Comparison of ENCODE assay signal across 25 cellular contexts in the genomic region with DNA sequence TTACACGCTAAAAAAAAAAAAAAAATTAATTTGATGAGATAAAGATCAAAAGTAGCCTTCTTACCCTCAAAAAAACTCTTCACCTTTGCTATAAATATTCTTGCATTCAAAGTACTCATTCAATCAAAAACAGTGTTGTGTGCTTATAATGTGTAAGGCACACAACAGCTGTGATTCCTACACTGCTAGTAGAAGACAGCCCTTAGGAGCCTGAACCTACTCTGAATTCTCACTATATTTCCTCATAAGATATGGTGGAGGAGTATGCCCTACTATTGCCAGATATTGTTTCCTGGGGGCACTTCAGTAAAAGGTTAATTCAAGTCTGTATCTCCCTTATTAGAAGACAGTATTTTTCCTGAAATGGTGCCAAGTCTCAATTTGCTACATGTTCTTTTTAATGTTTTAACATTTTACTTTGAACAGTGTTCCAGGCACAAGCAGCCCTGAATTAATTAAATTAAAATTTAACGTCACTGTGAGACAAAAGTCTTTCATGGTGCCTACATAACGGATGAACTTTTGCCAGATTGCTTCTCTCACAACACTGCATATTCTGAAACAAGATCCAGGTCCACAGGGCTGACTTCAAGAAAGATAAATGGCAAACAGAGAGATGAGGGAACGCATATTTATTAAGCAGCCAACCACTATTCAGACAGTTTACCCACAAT. TPM values are rescaled to one million over a fixed set of nuclear protein-coding genes. Genes with fewer than 3 reads are reported as not detected.
A peak's percentile ranks its signal among the peaks of the same experiment; 100 is the strongest.
DNase-seq lines count a peak whose midpoint lies in the region; ATAC-seq and TF ChIP-seq lines count a peak whose summit lies in the region.
"Had no signal": no experiment of that assay in that cellular context is flagged by ENCODE, and none has a peak within 500 bp of the region (broad histone marks: within the 10 kb centered on the region; RNA-seq: fewer than 3 reads in every experiment).

No MANE protein-coding gene starts in this region.

- H3K9me3 Mint-ChIP-seq in WTC11, result peaks cover 11% of the 10 kb centered on the region
- peaks cover 4% of the 10 kb centered on the region for H3K9me3 Mint-ChIP-seq in mesothelial cell of epicardium
- H3K9me3 Mint-ChIP-seq in activated T-cell treated with anti-CD3 and anti-CD28 coated beads, Interleukin-2, amount 50 U/mL, for 24 hours, result no peaks in the 10 kb centered on the region
- H3K9me3 Mint-ChIP-seq: activated naive CD4-positive, alpha-beta T cell treated with anti-CD3 and anti-CD28 coated beads for 36 hours; stimulated activated naive CD8-positive, alpha-beta T cell treated with anti-CD3 and anti-CD28 coated beads, Interleukin-15, Interleukin-2, amounts not matched to agents 100 ng/mL and 50 ng/mL, for 24 hours had no signal

- no peaks in the 10 kb centered on the region for H3K27me3 ChIP-seq in BE2C
- no peaks in the 10 kb centered on the region for H3K27me3 ChIP-seq in HCT116 (ENCODE audit: insufficient read depth, low read length)
- H3K27me3 ChIP-seq in ovary, result no peaks in the 10 kb centered on the region
- H3K27me3 ChIP-seq: gastroesophageal sphincter, SJCRH30, tibial nerve had no signal

- RAD21 ChIA-PET in HCT116 (lab: Charles Lee; ENCODE audit: low non-redundant PET in 1 of 2, low total read pairs in 2 of 2, uncharacterized antibody in 2 of 2, unreplicated experiment in 2 of 2), result no interaction called here

- H3K4me3 ChIP-seq in BE2C (ENCODE audit: low read depth, low read length) (no peak overlapping the region), HCT116 (replicated peaks in 1 of 2; ENCODE audit: low read depth in 1 of 2, low read length in 2 of 2) (no peak overlapping the region), ovary (no peak overlapping the region)
- H3K4me3 ChIP-seq: gastroesophageal sphincter, SJCRH30, smooth muscle cell, tibial nerve had no signal

- POLR2A ChIA-PET in HCT116 (lab: Charles Lee), result no interaction called here
- POLR2A ChIA-PET in WTC11 (lab: Charles Lee), result no interaction called here

- no peak for TF ChIP-seq RAD21 in HCT116 (IDR thresholded peaks at IDR 0.05; ENCODE audit: low read depth)

- TF ChIP-seq POLR2A in HCT116 (IDR thresholded peaks at IDR 0.05; ENCODE audit: borderline replicate concordance, extremely low read depth, insufficient read depth, insufficient read length), result no peak
- no peak for TF ChIP-seq POLR2A in ovary (IDR thresholded peaks at IDR 0.05)

- H3K4me3 Mint-ChIP-seq in WTC11, result no peak overlapping the region
- no peak overlapping the region for H3K4me3 Mint-ChIP-seq in mesothelial cell of epicardium
- H3K4me3 Mint-ChIP-seq in activated T-cell treated with anti-CD3 and anti-CD28 coated beads, Interleukin-2, amount 50 U/mL, for 24 hours, result no peak overlapping the region
- H3K4me3 Mint-ChIP-seq: activated naive CD4-positive, alpha-beta T cell treated with anti-CD3 and anti-CD28 coated beads for 36 hours; stimulated activated naive CD8-positive, alpha-beta T cell treated with anti-CD3 and anti-CD28 coated beads, Interleukin-15, Interleukin-2, amounts not matched to agents 100 ng/mL and 50 ng/mL, for 24 hours had no signal

- H3K79me2 ChIP-seq in HCT116 (ENCODE audit: insufficient read depth, low read length), result peaks cover 56% of the 10 kb centered on the region

- no peak for TF ChIP-seq CTCF in BE2C (IDR thresholded peaks at IDR 0.05; ENCODE audit: low read depth, low read length)
- no peak for TF ChIP-seq CTCF in HCT116 (IDR thresholded peaks at IDR 0.05 in 2 of 3, conservative IDR thresholded peaks at IDR 0.05 in 1 of 3; ENCODE audit: borderline replicate concordance in 1 of 3, insufficient read depth in 1 of 3, low read depth in 2 of 3, low read length in 2 of 3)
- TF ChIP-seq CTCF in WTC11 (IDR thresholded peaks at IDR 0.05), result no peak
- TF ChIP-seq CTCF in mesothelial cell of epicardium (IDR thresholded peaks at IDR 0.05; ENCODE audit: unreplicated experiment), result no peak
- no peak for TF ChIP-seq CTCF in ovary (IDR thresholded peaks at IDR 0.05)

- no peaks in the 10 kb centered on the region for H4K20me1 ChIP-seq in HCT116 (ENCODE audit: insufficient read depth)

- H3K4me1 Mint-ChIP-seq in WTC11, result no peaks in the 10 kb centered on the region
- H3K4me1 Mint-ChIP-seq in mesothelial cell of epicardium, result peaks cover 23% of the 10 kb centered on the region
- H3K4me1 Mint-ChIP-seq in activated T-cell treated with anti-CD3 and anti-CD28 coated beads, Interleukin-2, amount 50 U/mL, for 24 hours (ENCODE audit: low read depth), result peaks cover 26% of the 10 kb centered on the region

- no peaks in the 10 kb centered on the region for H3K9me2 ChIP-seq in HCT116 (ENCODE audit: insufficient read depth)

- no peak overlapping the region for H3K9ac ChIP-seq in HCT116 (ENCODE audit: low read length)

- 68 to 78% (median 75%) methylated on average over 4 of the region's 4 CpGs for WGBS in ovary, 3 donors

- peak overlapping the region; percentile 7; the same call in 1 of the 2 replicates for H3K27ac Mint-ChIP-seq in WTC11
- peak overlapping the region; percentile 80 for H3K27ac Mint-ChIP-seq in mesothelial cell of epicardium
- H3K27ac Mint-ChIP-seq in activated T-cell treated with anti-CD3 and anti-CD28 coated beads, Interleukin-2, amount 50 U/mL, for 24 hours, result no peak overlapping the region
- H3K27ac Mint-ChIP-seq: stimulated activated naive CD8-positive, alpha-beta T cell treated with anti-CD3 and anti-CD28 coated beads, Interleukin-15, Interleukin-2, amounts not matched to agents 100 ng/mL and 50 ng/mL, for 24 hours had no signal

- intact Hi-C loops in HCT116 (cut with micrococcal nuclease) (no loop called here), ovary (cut with DNase I) (no loop called here)

- H2AFZ ChIP-seq in HCT116 (ENCODE audit: low read depth, low read length, poor library complexity, severe bottlenecking), result no peak overlapping the region

- H3K27me3 Mint-ChIP-seq in WTC11 (ENCODE audit: low read depth), result no peaks in the 10 kb centered on the region
- H3K27me3 Mint-ChIP-seq in mesothelial cell of epicardium (ENCODE audit: low read depth), result no peaks in the 10 kb centered on the region
- no peaks in the 10 kb centered on the region for H3K27me3 Mint-ChIP-seq in activated T-cell treated with anti-CD3 and anti-CD28 coated beads, Interleukin-2, amount 50 U/mL, for 24 hours
- H3K27me3 Mint-ChIP-seq: stimulated activated naive CD8-positive, alpha-beta T cell treated with anti-CD3 and anti-CD28 coated beads, Interleukin-15, Interleukin-2, amounts not matched to agents 100 ng/mL and 50 ng/mL, for 24 hours had no signal

- H3K4me1 ChIP-seq in BE2C (peaks cover 18% of the 10 kb centered on the region), HCT116 (ENCODE audit: control insufficient read depth in 1 of 2, insufficient read depth in 2 of 2, low read length in 2 of 2) (no peaks in the 10 kb centered on the region), ovary (ENCODE audit: insufficient read depth) (peaks cover 1% of the 10 kb centered on the region)
- H3K4me1 ChIP-seq: SJCRH30 had no signal

- no peak for TF ChIP-seq EP300 in ovary (IDR thresholded peaks at IDR 0.05)

- no peak overlapping the region for H3K4me2 ChIP-seq in HCT116 (ENCODE audit: low read length)
- H3K4me2 ChIP-seq: smooth muscle cell had no signal

- DNase-seq in BE2C, result peak; percentile 40
- no peak for DNase-seq in HCT116 (ENCODE audit: low read depth, low spot score)
- no peak for DNase-seq in WTC11 (ENCODE audit: low spot score)
- no peak for DNase-seq in mesothelial cell of epicardium (ENCODE audit: low spot score in 2 of 2, unreplicated experiment in 2 of 2)
- DNase-seq in activated T-cell treated with anti-CD3 and anti-CD28 coated beads, Interleukin-2, amount 50 U/mL, for 24 hours, result no peak
- DNase-seq in ovary, result no peak
- DNase-seq in cerebellar nuclear complex (lab: John Stamatoyannopoulos, UW), result no peak
- DNase-seq in hepatic stellate cell (ENCODE audit: low spot score), result no peak
- DNase-seq: activated CD4-positive, alpha-beta T cell treated with anti-CD3 and anti-CD28 coated beads, Interleukin-2, amount 50 U/mL, for 4 hours; anterior cingulate cortex; caudate nucleus; EL; IMR-90; NCI-H1436 treated with DMSO at 0.1 percent for 48 hours; NCI-H2227 treated with DMSO at 0.1 percent for 48 hours; NCI-H748 treated with DMSO at 0.1 percent for 48 hours; SJCRH30; stimulated activated CD4-positive, alpha-beta T cell treated with anti-CD3 and anti-CD28 coated beads, Interleukin-4, amount 100 ng/mL, for 1 hour had no signal

- peaks cover 25% of the 10 kb centered on the region for H3K36me3 ChIP-seq in BE2C
- 0 out of 4 replicates have a peak, but pooled peaks cover 0 to 3% of the 10 kb centered on the region in 2 experiments for H3K36me3 ChIP-seq in HCT116 (ENCODE audit: control insufficient read depth in 1 of 2, insufficient read depth in 2 of 2, low read length in 2 of 2)
- no peaks in the 10 kb centered on the region for H3K36me3 ChIP-seq in ovary

- no peak overlapping the region for H3K27ac ChIP-seq in HCT116 (ENCODE audit: low read depth, low read length)
- no peak overlapping the region for H3K27ac ChIP-seq in ovary
- H3K27ac ChIP-seq: gastroesophageal sphincter, SJCRH30, VCaP had no signal

- CTCF ChIA-PET in HCT116 (lab: Charles Lee), result no interaction called here
- CTCF ChIA-PET in WTC11 (lab: Charles Lee), result no interaction called here

- H3K36me3 Mint-ChIP-seq in WTC11 (peaks cover 46% of the 10 kb centered on the region), mesothelial cell of epicardium (peaks cover 22% of the 10 kb centered on the region)
- H3K36me3 Mint-ChIP-seq in activated T-cell treated with anti-CD3 and anti-CD28 coated beads, Interleukin-2, amount 50 U/mL, for 24 hours (ENCODE audit: low read depth), result peaks cover 39% of the 10 kb centered on the region

- no peak for ATAC-seq in HCT116
- ATAC-seq in WTC11, result no peak
- ATAC-seq: gastroesophageal sphincter, left lobe of liver had no signal

- H3K9me3 ChIP-seq in BE2C (no peaks in the 10 kb centered on the region), HCT116 (ENCODE audit: control insufficient read depth in 1 of 2, insufficient read depth in 1 of 2, low read depth in 1 of 2, low read length in 2 of 2) (no peaks in the 10 kb centered on the region), ovary (no peaks in the 10 kb centered on the region)
- H3K9me3 ChIP-seq: gastroesophageal sphincter, tibial nerve had no signal

- TSS peak; percentile 20 for BruUV-seq in HCT116 (replicated peaks; lab: Mats Ljungman, UMichigan)

TF ChIP-seq in HCT116, 20 proteins besides CTCF, POLR2A, EP300 and RAD21 (continues in another document):
- TF ChIP-seq, protein P1, sequence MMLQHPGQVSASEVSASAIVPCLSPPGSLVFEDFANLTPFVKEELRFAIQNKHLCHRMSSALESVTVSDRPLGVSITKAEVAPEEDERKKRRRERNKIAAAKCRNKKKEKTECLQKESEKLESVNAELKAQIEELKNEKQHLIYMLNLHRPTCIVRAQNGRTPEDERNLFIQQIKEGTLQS (IDR thresholded peaks at IDR 0.05), result no peak

TF ChIP-seq in WTC11, 78 proteins besides CTCF, POLR2A, EP300 and RAD21 (continues in another document):
- TF ChIP-seq ZBTB21 (CRISPR knock-in tag; IDR thresholded peaks at IDR 0.05; ENCODE audit: borderline replicate concordance) (no peak), ZNF671 (CRISPR knock-in tag; IDR thresholded peaks at IDR 0.05) (no peak)

RNA-seq across cellular contexts. Expression of a gene that starts 19.3 kb away (rescaled TPM):
- polyA plus RNA-seq in BE2C (2012; ENCODE audit: insufficient read depth, insufficient read length, low read depth), result 14.7 TPM
- total RNA-seq in HCT116 (2021; ENCODE audit: unreplicated experiment) (45.0 TPM), WTC11 (2021) (56.9 to 59.0 TPM (median 57.5 TPM) in 3 replicates), mesothelial cell of epicardium (57.1 to 58.5 TPM (median 58.2 TPM) in 3 replicates), ovary (10 to 100 TPM; 16.3 to 44.1 (median 36.2) TPM)
- 9.8 and 14.3 TPM in 2 replicates for polyA plus RNA-seq in HCT116 (2012)
- 10 to 100 TPM in 1 of 2 donors, 1 to 10 TPM in 1; 9.3 to 26.9 TPM for polyA plus RNA-seq in ovary
